Comparison of ENCODE assay signal across 8 cellular contexts in the genomic region with DNA sequence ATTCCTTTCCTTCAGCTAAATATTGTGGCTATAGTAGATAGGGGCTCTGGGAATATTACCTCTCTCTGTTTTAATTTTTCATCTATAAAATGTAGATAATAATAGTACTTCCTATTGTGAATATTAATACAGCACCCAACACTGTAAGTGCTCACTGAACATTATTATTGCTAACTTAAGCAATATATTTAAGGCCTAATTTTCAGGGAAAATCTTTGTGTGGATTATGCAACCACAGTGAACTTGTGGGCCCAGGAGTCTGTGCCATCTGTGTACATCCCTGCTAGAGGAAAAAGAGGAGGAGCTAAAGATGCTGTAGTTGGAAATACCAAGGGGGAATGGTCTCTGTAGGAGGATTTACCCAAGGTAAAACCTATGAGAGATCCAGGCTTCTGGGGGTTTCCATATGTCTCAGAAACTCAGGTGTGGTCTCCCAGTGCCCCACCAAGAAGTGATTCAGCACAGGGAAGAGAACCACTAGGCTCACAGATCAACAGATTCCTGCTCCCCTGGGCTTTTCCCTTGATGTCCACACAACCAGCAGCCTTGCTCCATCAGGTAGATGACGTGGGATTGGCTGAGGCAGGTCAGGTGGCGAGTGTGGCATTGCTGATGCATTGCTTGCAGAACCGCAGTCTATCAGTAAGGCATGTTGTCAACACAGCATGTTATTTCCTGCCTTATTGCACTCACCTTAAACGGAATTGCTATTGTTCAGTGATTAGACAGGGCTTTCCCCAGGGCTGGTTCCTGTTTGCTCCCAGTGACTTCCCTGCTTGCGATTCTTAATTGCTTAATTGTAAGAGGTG. TPM values are rescaled to one million over a fixed set of nuclear protein-coding genes. Genes with fewer than 3 reads are reported as not detected.
A peak's percentile ranks its signal among the peaks of the same experiment; 100 is the strongest.
DNase-seq lines count a peak whose midpoint lies in the region; ATAC-seq and TF ChIP-seq lines count a peak whose summit lies in the region.

No MANE protein-coding gene starts in this region.

- H3K4me3 ChIP-seq in DND-41 (ENCODE audit: low read depth in 1 of 2, low read length in 2 of 2) (no peak overlapping the region), smooth muscle cell (no peak overlapping the region), PC-3 (ENCODE audit: low read length) (no peak overlapping the region)

- H3K27ac ChIP-seq in DND-41 (ENCODE audit: low read length): 0 out of 2 replicates have a peak overlapping the region, but pooled peaks have one; percentile 10
- peak overlapping the region; percentile 97 for H3K27ac ChIP-seq in smooth muscle cell (ENCODE audit: low read depth)
- H3K27ac ChIP-seq in PC-3 (ENCODE audit: low read length): no peak overlapping the region

- H3K4me1 ChIP-seq in DND-41 (ENCODE audit: insufficient read depth, low read length) (peaks cover 61% of the 10 kb centered on the region), smooth muscle cell (ENCODE audit: low read depth) (peaks cover 25% of the 10 kb centered on the region), PC-3 (ENCODE audit: insufficient read depth, low read length) (peaks cover 23% of the 10 kb centered on the region)

- TF ChIP-seq CTCF in DND-41 (IDR thresholded peaks at IDR 0.05; ENCODE audit: borderline replicate concordance, extremely low read depth, low read length, poor library complexity, severe bottlenecking) (no peak), smooth muscle cell (IDR thresholded peaks at IDR 0.05; ENCODE audit: borderline replicate concordance, insufficient read depth, poor library complexity, severe bottlenecking) (no peak), PC-3 (conservative IDR thresholded peaks at IDR 0.05; ENCODE audit: low read depth, low read length) (no peak)

- no peaks in the 10 kb centered on the region for H3K27me3 Mint-ChIP-seq in effector memory CD8-positive, alpha-beta T cell

- H3K4me1 Mint-ChIP-seq in effector memory CD8-positive, alpha-beta T cell (ENCODE audit: low read depth in 2 of 2): peaks cover 30 to 37% of the 10 kb centered on the region in 2 donors

- H3K36me3 ChIP-seq in DND-41 (ENCODE audit: insufficient read depth, low read length) (peaks cover 16% of the 10 kb centered on the region), smooth muscle cell (ENCODE audit: low read depth) (no peaks in the 10 kb centered on the region), PC-3 (ENCODE audit: low read depth, low read length) (no peaks in the 10 kb centered on the region)

- CTCF ChIA-PET in PC-3 (lab: Charles Lee): no interaction called here

- H3K36me3 Mint-ChIP-seq in effector memory CD8-positive, alpha-beta T cell (ENCODE audit: insufficient read depth): peaks cover 39% of the 10 kb centered on the region

- H3F3A ChIP-seq in smooth muscle cell (ENCODE audit: low read depth): peaks cover 11% of the 10 kb centered on the region
- H3F3A ChIP-seq in PC-3 (ENCODE audit: low read length, unreplicated experiment): no peaks in the 10 kb centered on the region

- intact Hi-C loops in PC-3 (cut with micrococcal nuclease): no loop called here

- peaks cover 33% of the 10 kb centered on the region for H3K79me2 ChIP-seq in DND-41 (ENCODE audit: insufficient read depth, low read length)
- peaks cover 32% of the 10 kb centered on the region for H3K79me2 ChIP-seq in smooth muscle cell (ENCODE audit: low read depth)
- H3K79me2 ChIP-seq in PC-3 (ENCODE audit: low read length): peaks cover 29% of the 10 kb centered on the region

- BruUV-seq in PC-3 (replicated peaks; lab: Mats Ljungman, UMichigan): no TSS peak

- DNase-seq in DND-41 (no peak), HK-2 (ENCODE audit: unreplicated experiment) (peak; percentile 25), smooth muscle cell (lab: John Stamatoyannopoulos, UW; ENCODE audit: unreplicated experiment) (no peak), PC-3 (no peak), NCI-H526 (lab: John Stamatoyannopoulos, UW) (no peak), GM19240 (ENCODE audit: insufficient read length, low spot score) (no peak)
- DNase-seq in activated CD4-positive, alpha-beta T cell treated with anti-CD3 and anti-CD28 coated beads for 1 hour: peak; percentile 56
- peak; percentile 78 to 84 (median 80) for DNase-seq in effector memory CD8-positive, alpha-beta T cell

- POLR2A ChIA-PET in PC-3 (lab: Charles Lee; ENCODE audit: unreplicated experiment): no interaction called here

- H3K4me2 ChIP-seq in DND-41 (ENCODE audit: insufficient read depth, low read length) (no peak overlapping the region), smooth muscle cell (no peak overlapping the region), PC-3 (ENCODE audit: low read length) (no peak overlapping the region)

- no peak overlapping the region for H3K9ac ChIP-seq in DND-41 (ENCODE audit: low read depth, low read length)
- H3K9ac ChIP-seq in smooth muscle cell (ENCODE audit: low read depth): no peak overlapping the region
- H3K9ac ChIP-seq in PC-3 (ENCODE audit: low read length): no peak overlapping the region

- H3K9me2 ChIP-seq in PC-3 (replicated peaks; ENCODE audit: low read length): no peaks in the 10 kb centered on the region

- whole genome bisulfite sequencing in smooth muscle cell (ENCODE audit: low lambda C conversion rate): 77% methylated on average over 5 of the region's 5 CpGs

- peak overlapping the region; percentile 73 to 78 for H3K4me3 Mint-ChIP-seq in effector memory CD8-positive, alpha-beta T cell

- H4K20me1 ChIP-seq in DND-41 (ENCODE audit: insufficient read depth, low read length) (peaks cover 25% of the 10 kb centered on the region), smooth muscle cell (ENCODE audit: low read depth) (peaks cover 29% of the 10 kb centered on the region), PC-3 (ENCODE audit: low read length) (peaks cover 2% of the 10 kb centered on the region; the same call in 1 of the 2 replicates)

- H3K9me3 ChIP-seq in DND-41 (ENCODE audit: insufficient read depth, low read length, severe bottlenecking) (no peaks in the 10 kb centered on the region), smooth muscle cell (replicated peaks; ENCODE audit: low read depth) (no peaks in the 10 kb centered on the region), PC-3 (ENCODE audit: low read length) (no peaks in the 10 kb centered on the region)

- H2AFZ ChIP-seq in DND-41 (ENCODE audit: low read depth, low read length) (peak overlapping the region; percentile 3; the same call in 1 of the 2 replicates), smooth muscle cell (ENCODE audit: low read depth) (no peak overlapping the region), PC-3 (ENCODE audit: low read length) (no peak overlapping the region)

- no peak for ATAC-seq in DND-41 (ENCODE audit: insufficient read depth, low read depth)
- peak; percentile 59 for ATAC-seq in effector memory CD8-positive, alpha-beta T cell (replicated peaks)
- no peak for ATAC-seq in PC-3

- H3K9me3 Mint-ChIP-seq in effector memory CD8-positive, alpha-beta T cell: peaks cover 0 to 7% of the 10 kb centered on the region in 2 donors

- no peaks in the 10 kb centered on the region for H3K27me3 ChIP-seq in DND-41 (ENCODE audit: insufficient read depth, low read length, poor library complexity)
- H3K27me3 ChIP-seq in smooth muscle cell (ENCODE audit: low read depth): no peaks in the 10 kb centered on the region
- no peaks in the 10 kb centered on the region for H3K27me3 ChIP-seq in PC-3 (ENCODE audit: low read length)

- no peak overlapping the region for H3K27ac Mint-ChIP-seq in effector memory CD8-positive, alpha-beta T cell

RNA-seq across cellular contexts. Expression of a gene that starts 1.6 kb away (rescaled TPM):
- total RNA-seq in smooth muscle cell (35.2 and 48.7 TPM in 2 replicates), PC-3 (2014; rRNA removed) (7.6 and 16.6 TPM in 2 replicates)
- 20.7 and 23.8 TPM in 2 replicates for polyA plus RNA-seq in smooth muscle cell

Comparison
In these comparisons a context has a peak if more than half of its experiments do, and no peak if none do; other contexts are left out.
1. DNase-seq: peak in HK-2 (single experiment), activated CD4-positive, alpha-beta T cell treated with anti-CD3 and anti-CD28 coated beads for 1 hour (single experiment) and effector memory CD8-positive, alpha-beta T cell (3 of 3); none in DND-41 (single experiment), smooth muscle cell (single experiment), PC-3 (single experiment), NCI-H526 (0 of 2) and GM19240 (single experiment).